In the genomic region with DNA sequence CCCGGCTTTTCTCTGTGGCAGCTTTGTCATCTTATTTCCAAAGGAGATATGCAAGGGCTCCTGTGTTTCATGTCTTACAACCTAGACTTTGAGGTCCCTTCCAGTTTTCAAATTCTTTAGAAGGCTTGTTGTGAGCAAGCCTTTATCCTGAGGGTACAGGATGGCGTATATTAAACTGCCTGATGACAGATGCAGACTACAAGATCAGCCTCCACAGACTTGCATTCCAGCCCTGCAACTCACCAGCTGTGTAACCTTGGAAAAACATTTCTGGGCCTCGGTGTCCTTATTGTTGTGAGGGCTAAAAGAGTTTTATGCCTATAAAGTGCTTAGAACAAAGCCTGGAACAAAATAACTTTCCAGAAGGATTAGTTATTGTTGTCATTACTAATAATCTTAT, we compare ENCODE assay signal across 17 cellular contexts. TPM values are rescaled to one million over a fixed set of nuclear protein-coding genes. Genes with fewer than 3 reads are reported as not detected.
DNase-seq lines count a peak whose midpoint lies in the region; ATAC-seq and TF ChIP-seq lines count a peak whose summit lies in the region.
"Had no signal": no experiment of that assay in that cellular context is flagged by ENCODE, and none has a peak within 500 bp of the region (broad histone marks: within the 10 kb centered on the region; RNA-seq: fewer than 3 reads in every experiment).

No MANE protein-coding gene starts in this region.

- H3K18ac ChIP-seq in trophoblast cell (ENCODE audit: low read length), result no peak overlapping the region

- H3K4me2 ChIP-seq in trophoblast cell (ENCODE audit: low read length) (no peak overlapping the region), PC-9 (no peak overlapping the region)

- peak; percentile 74 for DNase-seq in GM03348 (ENCODE audit: low spot score)
- DNase-seq in fibroblast of mammary gland (ENCODE audit: low read depth), result peak; percentile 73
- peak; percentile 59 to 74 for DNase-seq in trophoblast cell
- DNase-seq in NCI-H2029 treated with DMSO at 0.1 percent for 48 hours (lab: John Stamatoyannopoulos, UW), result no peak
- DNase-seq in PC-9, result no peak
- no peak for DNase-seq in activated CD4-positive, alpha-beta T cell treated with anti-CD3 and anti-CD28 coated beads for 4 hours
- no peak for DNase-seq in NOMO-1 treated with dmso at 0.1 percent for 144 hours (lab: John Stamatoyannopoulos, UW; ENCODE audit: unreplicated experiment)
- DNase-seq: activated CD8-positive, alpha-beta T cell treated with anti-CD3 and anti-CD28 coated beads, Interleukin-2, amount 10 ng/mL, durations not matched to agents 7 days and 5 days; activated effector memory CD4-positive, alpha-beta T cell treated with Interleukin-2 at 50 U/mL for 16 hours; CD8-positive, alpha-beta memory T cell; esophagus squamous epithelium; naive B cell; NCI-H1092 treated with DMSO at 0.1 percent for 48 hours; NCI-H526 treated with DMSO at 0.1 percent for 48 hours; sigmoid colon had no signal

- H3K79me2 ChIP-seq in trophoblast cell (ENCODE audit: control insufficient read depth, insufficient read depth, low read length, poor library complexity) (no peaks in the 10 kb centered on the region), PC-9 (ENCODE audit: low read depth) (no peaks in the 10 kb centered on the region)

- no peaks in the 10 kb centered on the region for H4K20me1 ChIP-seq in PC-9 (ENCODE audit: insufficient read depth)

- H4K8ac ChIP-seq in trophoblast cell (ENCODE audit: low read depth, low read length), result no peak overlapping the region

- no peak overlapping the region for H3K23ac ChIP-seq in trophoblast cell (ENCODE audit: low read length)

- H3K9me3 ChIP-seq in trophoblast cell (ENCODE audit: insufficient read depth, low read depth, low read length) (no peaks in the 10 kb centered on the region), PC-9 (ENCODE audit: insufficient read depth, low read depth) (no peaks in the 10 kb centered on the region)
- H3K9me3 ChIP-seq: esophagus squamous epithelium, sigmoid colon had no signal

- CTCF ChIA-PET in PC-9 (lab: Charles Lee), result no interaction called here

- POLR2A ChIA-PET in PC-9 (lab: Charles Lee; ENCODE audit: unreplicated experiment), result no interaction called here

- no peaks in the 10 kb centered on the region for H3F3A ChIP-seq in PC-9 (ENCODE audit: insufficient read depth, low read depth)

- no peak overlapping the region for H4K12ac ChIP-seq in trophoblast cell (ENCODE audit: low read depth, low read length)

- H3K9ac ChIP-seq in trophoblast cell (ENCODE audit: low read length), result no peak overlapping the region

- H3K4me3 ChIP-seq in fibroblast of mammary gland (ENCODE audit: control insufficient read depth, low read depth, low read length) (no peak overlapping the region), trophoblast cell (ENCODE audit: low read depth, low read length) (no peak overlapping the region), PC-9 (no peak overlapping the region)
- H3K4me3 ChIP-seq: esophagus squamous epithelium, sigmoid colon had no signal

- peak; percentile 79 for ATAC-seq in SK-N-SH treated with all-trans-retinoic acid at 6 μM for 48 hours
- ATAC-seq: activated CD8-positive, alpha-beta T cell treated with anti-CD3 and anti-CD28 coated beads, Interleukin-2, amount 10 ng/mL, durations not matched to agents 7 days and 5 days; Right ventricle myocardium inferior had no signal

- no peaks in the 10 kb centered on the region for H3K36me3 ChIP-seq in trophoblast cell (ENCODE audit: control insufficient read depth in 1 of 2, insufficient read depth in 2 of 2, low read length in 2 of 2)
- no peaks in the 10 kb centered on the region for H3K36me3 ChIP-seq in PC-9 (ENCODE audit: low read depth)
- H3K36me3 ChIP-seq: esophagus squamous epithelium, sigmoid colon had no signal

- H2AFZ ChIP-seq in trophoblast cell (ENCODE audit: insufficient read depth, low read length, poor library complexity), result no peak overlapping the region
- no peak overlapping the region for H2AFZ ChIP-seq in PC-9

- intact Hi-C loops in PC-9 (cut with micrococcal nuclease; ENCODE audit: unreplicated experiment), result no loop called here

- H3K27me3 ChIP-seq in trophoblast cell (ENCODE audit: insufficient read depth, low read length), result no peaks in the 10 kb centered on the region
- peaks cover 54% of the 10 kb centered on the region for H3K27me3 ChIP-seq in PC-9 (ENCODE audit: insufficient read depth, low read depth)
- H3K27me3 ChIP-seq: sigmoid colon had no signal

- no TSS peak for BruUV-seq in PC-9 (replicated peaks; lab: Mats Ljungman, UMichigan)

- H2BK12ac ChIP-seq in trophoblast cell (ENCODE audit: low read length), result no peak overlapping the region

- H2AK5ac ChIP-seq in trophoblast cell (ENCODE audit: low read length), result no peak overlapping the region

- H3K4ac ChIP-seq in trophoblast cell (ENCODE audit: low read depth, low read length), result no peak overlapping the region

- peaks cover 0 to 3% of the 10 kb centered on the region in 2 experiments for H3K4me1 ChIP-seq in trophoblast cell (ENCODE audit: control insufficient read depth in 1 of 2, insufficient read depth in 2 of 2, low read length in 2 of 2)
- no peaks in the 10 kb centered on the region for H3K4me1 ChIP-seq in PC-9 (replicated peaks; ENCODE audit: insufficient read depth)
- H3K4me1 ChIP-seq: esophagus squamous epithelium had no signal

- no peaks in the 10 kb centered on the region for H3K79me1 ChIP-seq in trophoblast cell (ENCODE audit: low read length)

- H4K91ac ChIP-seq in trophoblast cell (ENCODE audit: low read depth, low read length), result no peak overlapping the region

- no peak for TF ChIP-seq CTCF in fibroblast of mammary gland (conservative IDR thresholded peaks at IDR 0.05; ENCODE audit: control insufficient read depth, insufficient read depth, low read depth, low read length)
- no peak for TF ChIP-seq CTCF in PC-9 (conservative IDR thresholded peaks at IDR 0.05)

- WGBS in trophoblast cell (ENCODE audit: extremely low coverage, insufficient coverage, insufficient read length), result no CpG with 5 or more reads among the region's 3 CpGs

- H3K27ac ChIP-seq in trophoblast cell (ENCODE audit: low read depth, low read length) (no peak overlapping the region), PC-9 (no peak overlapping the region)
- H3K27ac ChIP-seq: esophagus squamous epithelium, sigmoid colon had no signal

- no peak overlapping the region for H2BK120ac ChIP-seq in trophoblast cell (ENCODE audit: insufficient read depth, low read length, poor library complexity)

- no peaks in the 10 kb centered on the region for H3K9me2 ChIP-seq in PC-9 (ENCODE audit: insufficient read depth)

- no peak overlapping the region for H2BK5ac ChIP-seq in trophoblast cell (ENCODE audit: low read depth, low read length, poor library complexity)

- no peak overlapping the region for H3K14ac ChIP-seq in trophoblast cell (ENCODE audit: low read length)

TF ChIP-seq in SK-N-SH treated with all-trans-retinoic acid at 6 μM for 48 hours, 23 proteins besides CTCF, POLR2A, EP300 and RAD21 (continues in another document):
- TF ChIP-seq, protein P1, sequence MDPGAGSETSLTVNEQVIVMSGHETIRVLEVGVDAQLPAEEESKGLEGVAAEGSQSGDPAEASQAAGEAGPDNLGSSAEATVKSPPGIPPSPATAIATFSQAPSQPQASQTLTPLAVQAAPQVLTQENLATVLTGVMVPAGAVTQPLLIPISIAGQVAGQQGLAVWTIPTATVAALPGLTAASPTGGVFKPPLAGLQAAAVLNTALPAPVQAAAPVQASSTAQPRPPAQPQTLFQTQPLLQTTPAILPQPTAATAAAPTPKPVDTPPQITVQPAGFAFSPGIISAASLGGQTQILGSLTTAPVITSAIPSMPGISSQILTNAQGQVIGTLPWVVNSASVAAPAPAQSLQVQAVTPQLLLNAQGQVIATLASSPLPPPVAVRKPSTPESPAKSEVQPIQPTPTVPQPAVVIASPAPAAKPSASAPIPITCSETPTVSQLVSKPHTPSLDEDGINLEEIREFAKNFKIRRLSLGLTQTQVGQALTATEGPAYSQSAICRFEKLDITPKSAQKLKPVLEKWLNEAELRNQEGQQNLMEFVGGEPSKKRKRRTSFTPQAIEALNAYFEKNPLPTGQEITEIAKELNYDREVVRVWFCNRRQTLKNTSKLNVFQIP (CRISPR knock-in tag; IDR thresholded peaks at IDR 0.05; ENCODE audit: borderline replicate concordance, low read depth), result no peak
- TF ChIP-seq ARNTL (CRISPR knock-in tag; IDR thresholded peaks at IDR 0.05; ENCODE audit: borderline replicate concordance, low read depth) (no peak), ZC3H10 (CRISPR knock-in tag; IDR thresholded peaks at IDR 0.05) (no peak), SNAI2 (CRISPR knock-in tag; IDR thresholded peaks at IDR 0.05) (no peak), ISL1 (CRISPR knock-in tag; IDR thresholded peaks at IDR 0.05) (no peak), BACH2 (CRISPR knock-in tag; IDR thresholded peaks at IDR 0.05; ENCODE audit: borderline replicate concordance) (no peak), ESRRG (CRISPR knock-in tag; IDR thresholded peaks at IDR 0.05) (no peak), ZNF565 (CRISPR knock-in tag; conservative IDR thresholded peaks at IDR 0.05; ENCODE audit: low read depth) (no peak), OSR1 (CRISPR knock-in tag; IDR thresholded peaks at IDR 0.05) (no peak)
- TF ChIP-seq, protein P2, sequence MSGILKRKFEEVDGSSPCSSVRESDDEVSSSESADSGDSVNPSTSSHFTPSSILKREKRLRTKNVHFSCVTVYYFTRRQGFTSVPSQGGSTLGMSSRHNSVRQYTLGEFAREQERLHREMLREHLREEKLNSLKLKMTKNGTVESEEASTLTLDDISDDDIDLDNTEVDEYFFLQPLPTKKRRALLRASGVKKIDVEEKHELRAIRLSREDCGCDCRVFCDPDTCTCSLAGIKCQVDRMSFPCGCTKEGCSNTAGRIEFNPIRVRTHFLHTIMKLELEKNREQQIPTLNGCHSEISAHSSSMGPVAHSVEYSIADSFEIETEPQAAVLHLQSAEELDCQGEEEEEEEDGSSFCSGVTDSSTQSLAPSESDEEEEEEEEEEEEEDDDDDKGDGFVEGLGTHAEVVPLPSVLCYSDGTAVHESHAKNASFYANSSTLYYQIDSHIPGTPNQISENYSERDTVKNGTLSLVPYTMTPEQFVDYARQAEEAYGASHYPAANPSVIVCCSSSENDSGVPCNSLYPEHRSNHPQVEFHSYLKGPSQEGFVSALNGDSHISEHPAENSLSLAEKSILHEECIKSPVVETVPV (CRISPR knock-in tag; IDR thresholded peaks at IDR 0.05), result no peak
- TF ChIP-seq, protein P3, sequence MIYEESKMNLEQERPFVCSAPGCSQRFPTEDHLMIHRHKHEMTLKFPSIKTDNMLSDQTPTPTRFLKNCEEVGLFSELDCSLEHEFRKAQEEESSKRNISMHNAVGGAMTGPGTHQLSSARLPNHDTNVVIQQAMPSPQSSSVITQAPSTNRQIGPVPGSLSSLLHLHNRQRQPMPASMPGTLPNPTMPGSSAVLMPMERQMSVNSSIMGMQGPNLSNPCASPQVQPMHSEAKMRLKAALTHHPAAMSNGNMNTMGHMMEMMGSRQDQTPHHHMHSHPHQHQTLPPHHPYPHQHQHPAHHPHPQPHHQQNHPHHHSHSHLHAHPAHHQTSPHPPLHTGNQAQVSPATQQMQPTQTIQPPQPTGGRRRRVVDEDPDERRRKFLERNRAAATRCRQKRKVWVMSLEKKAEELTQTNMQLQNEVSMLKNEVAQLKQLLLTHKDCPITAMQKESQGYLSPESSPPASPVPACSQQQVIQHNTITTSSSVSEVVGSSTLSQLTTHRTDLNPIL (CRISPR knock-in tag; IDR thresholded peaks at IDR 0.05; ENCODE audit: low read depth), result no peak

RNA-seq across cellular contexts. Expression of a gene that starts 25.4 kb away (rescaled TPM):
- 1.1 TPM in 2 replicates for polyA plus RNA-seq in trophoblast cell (2013)
- 6.2 and 8.0 TPM in 2 replicates for total RNA-seq in PC-9 (2021)

Comparison
In these comparisons a context has a peak if more than half of its experiments do, and no peak if none do; other contexts are left out.
1. DNase-seq: peak in GM03348 (single experiment), fibroblast of mammary gland (single experiment) and trophoblast cell (2 of 2); none in NCI-H2029 treated with DMSO at 0.1 percent for 48 hours (single experiment), PC-9 (0 of 2), activated CD4-positive, alpha-beta T cell treated with anti-CD3 and anti-CD28 coated beads for 4 hours (0 of 2) and NOMO-1 treated with dmso at 0.1 percent for 144 hours (single experiment).